Comparison of ENCODE assay signal across 11 cellular contexts in genomic region chr10:69685802-69686585, GRCh38. TPM values are rescaled to one million over a fixed set of nuclear protein-coding genes. Genes with fewer than 3 reads are reported as not detected.
A peak's percentile ranks its signal among the peaks of the same experiment; 100 is the strongest.
DNase-seq lines count a peak whose midpoint lies in the region; ATAC-seq and TF ChIP-seq lines count a peak whose summit lies in the region.
"Had no signal": no experiment of that assay in that cellular context is flagged by ENCODE, and none has a peak within 500 bp of the region (broad histone marks: within the 10 kb centered on the region; RNA-seq: fewer than 3 reads in every experiment).

No MANE protein-coding gene starts in this region.

- peak overlapping the region; percentile 90 for H3K27ac Mint-ChIP-seq in mesothelial cell of epicardium
- H3K27ac Mint-ChIP-seq: activated naive CD4-positive, alpha-beta T cell treated with anti-CD3 and anti-CD28 coated beads, Interleukin-2, amount 50 U/mL, for 72 hours had no signal

- WGBS in transverse colon (ENCODE audit: low coverage in 1 of 2), 2 donors, result 64 to 72% methylated on average over 8 to 18 of the region's 18 CpGs

- POLR2A ChIA-PET in RWPE1 (lab: Yijun Ruan, JAX; ENCODE audit: low non-redundant PET), result no interaction called here

- peaks cover 42% of the 10 kb centered on the region for H3K4me1 Mint-ChIP-seq in mesothelial cell of epicardium

- no peak overlapping the region for H3K4me3 ChIP-seq in transverse colon

- ATAC-seq in SK-N-SH treated with all-trans-retinoic acid at 6 μM for 48 hours (peak; percentile 51; the same call in 2 of the 3 replicates), esophagus mucosa (peak; percentile 36)
- ATAC-seq: activated naive CD4-positive, alpha-beta T cell treated with anti-CD3 and anti-CD28 coated beads, Interleukin-2, amount 50 U/mL, for 72 hours had no signal

- H3K27me3 Mint-ChIP-seq in mesothelial cell of epicardium (ENCODE audit: low read depth), result no peaks in the 10 kb centered on the region

- TF ChIP-seq CTCF in mesothelial cell of epicardium (IDR thresholded peaks at IDR 0.05; ENCODE audit: unreplicated experiment) (no peak), transverse colon (IDR thresholded peaks at IDR 0.05) (no peak), RWPE1 (conservative IDR thresholded peaks at IDR 0.05; ENCODE audit: low read depth) (no peak)

- H3K27ac ChIP-seq in transverse colon, result peak overlapping the region in 3 of 4 donors; percentile 84 to 90 (median 89)
- H3K27ac ChIP-seq in RWPE1, result no peak overlapping the region

- no peaks in the 10 kb centered on the region for H3K27me3 ChIP-seq in transverse colon

- no peaks in the 10 kb centered on the region for H3K9me3 Mint-ChIP-seq in mesothelial cell of epicardium
- H3K9me3 Mint-ChIP-seq: activated naive CD4-positive, alpha-beta T cell treated with anti-CD3 and anti-CD28 coated beads, Interleukin-2, amount 50 U/mL, for 72 hours had no signal

- H3K9me3 ChIP-seq in transverse colon, result no peaks in the 10 kb centered on the region

- no peak overlapping the region for H3K4me3 Mint-ChIP-seq in mesothelial cell of epicardium

- H3K4me1 ChIP-seq in transverse colon, result peaks cover 6 to 39% (median 20%) of the 10 kb centered on the region in 4 donors

- no peak for TF ChIP-seq POLR2A in transverse colon (IDR thresholded peaks at IDR 0.05)

- no peaks in the 10 kb centered on the region for H3K36me3 Mint-ChIP-seq in mesothelial cell of epicardium
- H3K36me3 Mint-ChIP-seq: activated naive CD4-positive, alpha-beta T cell treated with anti-CD3 and anti-CD28 coated beads, Interleukin-2, amount 50 U/mL, for 72 hours had no signal

- no peaks in the 10 kb centered on the region for H3K36me3 ChIP-seq in transverse colon

- intact Hi-C loops in transverse colon (cut with DNase I; ENCODE audit: low total_unique reads), result no loop called here

- CTCF ChIA-PET in RWPE1 (lab: Yijun Ruan, JAX), result interaction anchor here (0.5 to 1.2 kb wide), 4 partner anchors 174 to 1844 kb away, joined by 3 to 4 read pairs (median 4); no protein-coding TSS in a partner anchor

- no peak for TF ChIP-seq EP300 in transverse colon (IDR thresholded peaks at IDR 0.05; ENCODE audit: low read depth)

- no peak for DNase-seq in mesothelial cell of epicardium (ENCODE audit: low spot score in 2 of 2, unreplicated experiment in 2 of 2)
- DNase-seq in transverse colon, result no peak
- no peak for DNase-seq in 8988T
- no peak for DNase-seq in effector CD8-positive, alpha-beta T cell (lab: John Stamatoyannopoulos, UW)
- no peak for DNase-seq in NCI-H2227 treated with DMSO at 0.1 percent for 48 hours (lab: John Stamatoyannopoulos, UW)
- no peak for DNase-seq in RWPE1 (ENCODE audit: low spot score)
- DNase-seq: activated CD4-positive, alpha-beta T cell treated with anti-CD3 and anti-CD28 coated beads, Interleukin-2, amount 50 U/mL, for 1 hour; SHP77 treated with DMSO at 0.1 percent for 48 hours had no signal

- in situ Hi-C loops in transverse colon (cut with MboI; ENCODE audit: low pct_ligation_motif_present in 1 of 4, low pct_unique_long_range_greater_than_20kb in 1 of 4, low sequenced_read_pairs in 3 of 4), result no loop called here

TF ChIP-seq in SK-N-SH treated with all-trans-retinoic acid at 6 μM for 48 hours, 23 proteins besides CTCF, POLR2A, EP300 and RAD21:
- no peak for TF ChIP-seq SNAI2 (CRISPR knock-in tag; IDR thresholded peaks at IDR 0.05)
- peak; percentile 20; the same call in 1 of the 2 replicates for TF ChIP-seq TCF4 (CRISPR knock-in tag; IDR thresholded peaks at IDR 0.05; ENCODE audit: borderline replicate concordance)
- no peak for TF ChIP-seq ZNF565 (CRISPR knock-in tag; conservative IDR thresholded peaks at IDR 0.05; ENCODE audit: low read depth)
- TF ChIP-seq TSHZ2 (CRISPR knock-in tag; IDR thresholded peaks at IDR 0.05), result peak; percentile 18; the same call in 1 of the 2 replicates

RNA-seq across cellular contexts. Expression of gene FAM241B, which starts 55.9 kb away (rescaled TPM):
- total RNA-seq in esophagus mucosa (2.9 TPM), mesothelial cell of epicardium (19.2 to 20.9 TPM (median 20.1 TPM) in 3 replicates), transverse colon (1 to 10 TPM in 1 of 4 donors, under 1 TPM in 1, not detected in 2; 0.95 to 1.4 TPM)
